In genomic region chr11:88535266-88535665, GRCh38 we compare ENCODE assay signal across 18 cellular contexts.
DNase-seq lines count a peak whose midpoint lies in the region; ATAC-seq, FAIRE-seq and TF ChIP-seq lines count a peak whose summit lies in the region.
"Had no signal": no experiment of that assay in that cellular context is flagged by ENCODE, and none has a peak within 500 bp of the region (broad histone marks: within the 10 kb centered on the region; RNA-seq: fewer than 3 reads in every experiment).

No MANE protein-coding gene starts in this region.

- ATAC-seq in A549 (no peak), HG02870 (IDR thresholded peaks at IDR 0.05; ENCODE audit: unreplicated experiment) (no peak)

- TF ChIP-seq CTCF in A549 (IDR thresholded peaks at IDR 0.05) (no peak), OCI-LY7 (conservative IDR thresholded peaks at IDR 0.05; ENCODE audit: low read length) (no peak)

- no peak overlapping the region for H3K4me3 ChIP-seq in A549
- H3K4me3 ChIP-seq in OCI-LY7 (ENCODE audit: low read depth, low read length, poor library complexity, severe bottlenecking), result no peak overlapping the region
- H3K4me3 ChIP-seq: dorsolateral prefrontal cortex, esophagus muscularis mucosa, heart left ventricle, right atrium auricular region had no signal

- CTCF ChIA-PET in A549 (lab: Yijun Ruan, JAX) (interaction anchor here (0.7 to 1.4 kb wide), 4 partner anchors 9 to 519 kb away, joined by 3 to 4 read pairs (median 4); no protein-coding TSS in a partner anchor), OCI-LY7 (lab: Charles Lee; ENCODE audit: unreplicated experiment) (no interaction called here)

- 56% methylated on average over 2 of the region's 2 CpGs for whole genome bisulfite sequencing in A549 (ENCODE audit: missing lambda C conversion rate)

- no peak for TF ChIP-seq RAD21 in A549 (conservative IDR thresholded peaks at IDR 0.05 in 1 of 2, IDR thresholded peaks at IDR 0.05 in 1 of 2)

- BruUV-seq in OCI-LY7 (replicated peaks; lab: Mats Ljungman, UMichigan), result no TSS peak

- H3K9me2 ChIP-seq in OCI-LY7 (ENCODE audit: insufficient read depth, low read length), result no peaks in the 10 kb centered on the region

- POLR2A ChIA-PET in A549 (lab: Yijun Ruan, JAX), result no interaction called here
- POLR2A ChIA-PET in OCI-LY7 (lab: Charles Lee), result interaction anchor here (0.6 kb wide), 1 partner anchor 572 kb away, joined by 3 read pairs; no protein-coding TSS in a partner anchor

- intact Hi-C loops in OCI-LY7 (cut with micrococcal nuclease; ENCODE audit: unreplicated experiment), result no loop called here

- no peaks in the 10 kb centered on the region for H4K20me1 ChIP-seq in OCI-LY7 (ENCODE audit: insufficient read depth, low read length)

- FAIRE-seq in A549 (lab: Jason Lieb, UNC), result no peak
- FAIRE-seq in H54 (lab: Jason Lieb, UNC), result peak; percentile 15

- no peak for TF ChIP-seq EP300 in A549 (IDR thresholded peaks at IDR 0.05)

- DNase-seq in A549 (ENCODE audit: low read depth in 1 of 2, low spot score in 1 of 2) (no peak), H54 (ENCODE audit: insufficient read length, low spot score) (no peak), astrocyte of the hippocampus (ENCODE audit: low read depth, low spot score) (peak; percentile 40), kidney tubule cell (ENCODE audit: low spot score) (peak; percentile 4), DMS53 treated with DMSO at 0.1 percent for 48 hours (lab: John Stamatoyannopoulos, UW; ENCODE audit: unreplicated experiment) (no peak), OCI-LY7 (ENCODE audit: low spot score) (no peak), amniotic stem cell (lab: John Stamatoyannopoulos, UW) (no peak)
- DNase-seq: activated naive CD4-positive, alpha-beta T cell treated with anti-CD3 and anti-CD28 coated beads for 36 hours; dorsolateral prefrontal cortex; heart left ventricle; NCI-H187 treated with DMSO at 0.1 percent for 48 hours; NCI-H446 treated with DMSO at 0.1 percent for 48 hours; SIG-M5; stimulated activated CD4-positive, alpha-beta T cell treated with anti-CD3 and anti-CD28 coated beads, Interleukin-2, amount 100 ng/mL, for 24 hours had no signal

- H2AFZ ChIP-seq in OCI-LY7 (ENCODE audit: low read length), result no peak overlapping the region

- TF ChIP-seq POLR2A in A549 (IDR thresholded peaks at IDR 0.05; ENCODE audit: low read length) (no peak), H54 (IDR thresholded peaks at IDR 0.05; ENCODE audit: low read depth, low read length) (no peak)

- no peaks in the 10 kb centered on the region; the same call in 2 of the 3 replicates for H3K9me3 ChIP-seq in A549
- no peaks in the 10 kb centered on the region for H3K9me3 ChIP-seq in OCI-LY7 (ENCODE audit: low read length)
- H3K9me3 ChIP-seq: esophagus muscularis mucosa, heart left ventricle, neutrophil, right atrium auricular region had no signal

- H3K79me2 ChIP-seq in OCI-LY7 (ENCODE audit: insufficient read depth, low read depth, low read length), result no peaks in the 10 kb centered on the region

- no peaks in the 10 kb centered on the region for H3K36me3 ChIP-seq in OCI-LY7 (ENCODE audit: insufficient read depth, low read length)
- H3K36me3 ChIP-seq: esophagus muscularis mucosa, heart left ventricle, neutrophil, right atrium auricular region had no signal

- H3K4me2 ChIP-seq in A549 (peak overlapping the region; percentile 39; the same call in 2 of the 3 replicates), OCI-LY7 (ENCODE audit: low read length) (no peak overlapping the region)

- H3K4me1 ChIP-seq in A549, result peaks cover 38% of the 10 kb centered on the region
- no peaks in the 10 kb centered on the region for H3K4me1 ChIP-seq in OCI-LY7 (ENCODE audit: insufficient read depth, low read length, poor library complexity, severe bottlenecking)
- H3K4me1 ChIP-seq: right atrium auricular region had no signal

- H3K27ac ChIP-seq in A549 (peak overlapping the region; percentile 55 to 65), OCI-LY7 (ENCODE audit: low read depth, low read length, poor library complexity, severe bottlenecking) (no peak overlapping the region)
- H3K27ac ChIP-seq: dorsolateral prefrontal cortex, neutrophil, right atrium auricular region had no signal

TF ChIP-seq in A549, 52 proteins besides CTCF, POLR2A, EP300 and RAD21:
- TF ChIP-seq, protein P1, sequence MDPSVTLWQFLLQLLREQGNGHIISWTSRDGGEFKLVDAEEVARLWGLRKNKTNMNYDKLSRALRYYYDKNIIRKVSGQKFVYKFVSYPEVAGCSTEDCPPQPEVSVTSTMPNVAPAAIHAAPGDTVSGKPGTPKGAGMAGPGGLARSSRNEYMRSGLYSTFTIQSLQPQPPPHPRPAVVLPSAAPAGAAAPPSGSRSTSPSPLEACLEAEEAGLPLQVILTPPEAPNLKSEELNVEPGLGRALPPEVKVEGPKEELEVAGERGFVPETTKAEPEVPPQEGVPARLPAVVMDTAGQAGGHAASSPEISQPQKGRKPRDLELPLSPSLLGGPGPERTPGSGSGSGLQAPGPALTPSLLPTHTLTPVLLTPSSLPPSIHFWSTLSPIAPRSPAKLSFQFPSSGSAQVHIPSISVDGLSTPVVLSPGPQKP (IDR thresholded peaks at IDR 0.05; ENCODE audit: low read depth, low read length), result no peak
- TF ChIP-seq EHF (CRISPR knock-in tag; IDR thresholded peaks at IDR 0.05), result no peak
- TF ChIP-seq TP53 (CRISPR knock-in tag; IDR thresholded peaks at IDR 0.05), result no peak
- TF ChIP-seq HES2 (IDR thresholded peaks at IDR 0.05), result no peak
- no peak for TF ChIP-seq SREBF2 (IDR thresholded peaks at IDR 0.05)
- no peak for TF ChIP-seq BCL3 (IDR thresholded peaks at IDR 0.05)
- TF ChIP-seq KDM5A (IDR thresholded peaks at IDR 0.05), result no peak
- TF ChIP-seq NFE2L2 (conservative IDR thresholded peaks at IDR 0.05; ENCODE audit: low read length), result no peak
- TF ChIP-seq TFCP2L1 (CRISPR knock-in tag; IDR thresholded peaks at IDR 0.05), result no peak
- no peak for TF ChIP-seq MAFK (IDR thresholded peaks at IDR 0.05; ENCODE audit: partially characterized antibody)
- TF ChIP-seq JUNB (IDR thresholded peaks at IDR 0.05), result no peak
- TF ChIP-seq HMGXB4 (CRISPR knock-in tag; IDR thresholded peaks at IDR 0.05; ENCODE audit: borderline replicate concordance), result no peak
- no peak for TF ChIP-seq USF2 (IDR thresholded peaks at IDR 0.05)
- TF ChIP-seq FOSB (CRISPR knock-in tag; IDR thresholded peaks at IDR 0.05), result no peak

Comparison
In these comparisons a context has a peak if more than half of its experiments do, and no peak if none do; other contexts are left out.
1. DNase-seq: peak in astrocyte of the hippocampus (single experiment) and kidney tubule cell (single experiment); none in A549 (0 of 2), H54 (single experiment), DMS53 treated with DMSO at 0.1 percent for 48 hours (single experiment), OCI-LY7 (single experiment) and amniotic stem cell (single experiment).